In the genomic region with DNA sequence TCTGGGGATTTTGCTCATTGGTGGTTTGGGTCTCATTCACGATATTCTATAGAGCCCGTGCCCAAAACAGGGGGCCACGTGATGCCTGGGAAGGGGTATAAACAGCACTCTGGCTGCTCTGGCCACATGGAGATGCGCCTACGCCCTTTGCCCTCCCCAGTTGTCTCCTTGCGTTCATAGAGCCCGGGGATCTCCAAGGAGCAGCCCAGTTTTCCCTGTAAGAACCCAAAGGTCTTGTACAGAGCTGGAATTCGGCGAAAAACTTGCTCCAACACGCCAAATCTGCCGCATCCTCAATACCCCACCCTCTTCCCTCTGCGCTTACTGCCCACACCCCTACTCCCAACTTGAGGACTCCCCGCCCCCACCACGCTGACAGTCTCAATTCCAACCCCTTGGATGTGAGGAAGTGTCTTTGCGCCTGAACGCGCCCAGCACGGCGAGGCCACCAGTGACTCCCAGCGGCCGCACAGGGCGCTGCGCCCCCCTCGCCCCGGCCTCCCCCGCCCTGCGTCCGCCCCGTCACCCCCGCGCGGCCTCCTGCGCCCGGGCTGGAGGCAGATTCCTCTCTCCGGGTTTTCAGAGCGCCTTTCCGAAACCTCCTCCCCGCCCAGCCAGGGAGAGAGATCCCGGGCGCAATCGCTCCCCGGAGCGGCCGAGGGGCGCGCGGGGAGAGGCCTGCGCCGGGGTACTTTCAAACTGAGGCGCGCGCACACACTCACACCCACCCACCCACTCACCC, we compare ENCODE assay signal across 8 cellular contexts. TPM values are rescaled to one million over a fixed set of nuclear protein-coding genes. Genes with fewer than 3 reads are reported as not detected.
DNase-seq lines count a peak whose midpoint lies in the region; ATAC-seq lines count a peak whose summit lies in the region.

Gene NHS, plus strand, starts transcription at position 582 of the 742 bp plus-strand sequence. CDS start 558 bp downstream, outside the sequence.

- no peaks in the 10 kb centered on the region for H3K9me3 Mint-ChIP-seq in activated naive CD8-positive, alpha-beta T cell treated with anti-CD3 and anti-CD28 coated beads, Interleukin-2, amount 10 ng/mL, durations not matched to agents 7 days and 5 days

- H3K27me3 Mint-ChIP-seq in activated naive CD8-positive, alpha-beta T cell treated with anti-CD3 and anti-CD28 coated beads, Interleukin-2, amount 10 ng/mL, durations not matched to agents 7 days and 5 days, result peaks cover 48% of the 10 kb centered on the region

- H3K4me3 Mint-ChIP-seq in activated naive CD8-positive, alpha-beta T cell treated with anti-CD3 and anti-CD28 coated beads, Interleukin-2, amount 10 ng/mL, durations not matched to agents 7 days and 5 days, result peak within 1 kb of the TSS; percentile 37

- intact Hi-C loops in Right ventricle myocardium superior (cut with DNase I), result loop anchor here (10.0 kb wide), 1 partner anchor 130 kb away; no protein-coding TSS in a partner anchor

- no peaks in the 10 kb centered on the region for H3K36me3 Mint-ChIP-seq in activated naive CD8-positive, alpha-beta T cell treated with anti-CD3 and anti-CD28 coated beads, Interleukin-2, amount 10 ng/mL, durations not matched to agents 7 days and 5 days

- ATAC-seq in activated naive CD8-positive, alpha-beta T cell treated with anti-CD3 and anti-CD28 coated beads, Interleukin-2, amount 10 ng/mL, durations not matched to agents 7 days and 5 days (ENCODE audit: low read depth), result peak; percentile 60
- ATAC-seq in Right ventricle myocardium superior (ENCODE audit: poor library complexity) (peak; percentile 91), GM21526 (IDR thresholded peaks at IDR 0.05; ENCODE audit: low FRiP score, unreplicated experiment) (no peak), GM18858 (IDR thresholded peaks at IDR 0.05; ENCODE audit: unreplicated experiment) (no peak)

- POLR2A ChIA-PET in activated naive CD8-positive, alpha-beta T cell treated with anti-CD3 and anti-CD28 coated beads, Interleukin-2, amount 10 ng/mL, durations not matched to agents 7 days and 5 days (lab: Charles Lee), result no interaction called here

- DNase-seq in Daoy (ENCODE audit: low read depth) (peak; percentile 85), NCI-H1105 (lab: John Stamatoyannopoulos, UW) (peak; percentile 75), Right ventricle myocardium superior (peak; percentile 77), pons (ENCODE audit: low spot score) (peak; percentile 2)
- DNase-seq in activated naive CD8-positive, alpha-beta T cell treated with anti-CD3 and anti-CD28 coated beads, Interleukin-2, amount 10 ng/mL, durations not matched to agents 7 days and 5 days, result no peak
- no peak for DNase-seq in activated CD4-positive, CD25-positive, alpha-beta regulatory T cell treated with anti-CD3 and anti-CD28 coated beads, Interleukin-2, amount 50 U/mL, for 72 hours

- H3K27ac Mint-ChIP-seq in activated naive CD8-positive, alpha-beta T cell treated with anti-CD3 and anti-CD28 coated beads, Interleukin-2, amount 10 ng/mL, durations not matched to agents 7 days and 5 days, result no peak within 1 kb of the TSS

- H3K4me1 Mint-ChIP-seq in activated naive CD8-positive, alpha-beta T cell treated with anti-CD3 and anti-CD28 coated beads, Interleukin-2, amount 10 ng/mL, durations not matched to agents 7 days and 5 days, result peaks cover 2% of the 10 kb centered on the region

RNA-seq across cellular contexts. Expression of gene NHS, which starts in this region (rescaled TPM):
- 1.1 and 1.3 TPM in 2 replicates for total RNA-seq in Daoy (2014; rRNA removed; shearing (Covaris generic))
- 1 to 10 TPM; 1.2 to 1.8 TPM for total RNA-seq in activated naive CD8-positive, alpha-beta T cell treated with anti-CD3 and anti-CD28 coated beads, Interleukin-2, amount 10 ng/mL, durations not matched to agents 7 days and 5 days
- 1.2 TPM for total RNA-seq in Right ventricle myocardium superior

Comparison
In these comparisons a context has a peak if more than half of its experiments do, and no peak if none do; other contexts are left out.
1. DNase-seq: peak in Daoy (single experiment), NCI-H1105 (single experiment), Right ventricle myocardium superior (single experiment) and pons (single experiment); none in activated naive CD8-positive, alpha-beta T cell treated with anti-CD3 and anti-CD28 coated beads, Interleukin-2, amount 10 ng/mL, durations not matched to agents 7 days and 5 days (single experiment) and activated CD4-positive, CD25-positive, alpha-beta regulatory T cell treated with anti-CD3 and anti-CD28 coated beads, Interleukin-2, amount 50 U/mL, for 72 hours (single experiment).
2. ATAC-seq: peak in activated naive CD8-positive, alpha-beta T cell treated with anti-CD3 and anti-CD28 coated beads, Interleukin-2, amount 10 ng/mL, durations not matched to agents 7 days and 5 days (single experiment) and Right ventricle myocardium superior (single experiment); none in GM21526 (single experiment) and GM18858 (single experiment).